25 cellular contexts compared by ENCODE assay signal in genomic region chr2:182015334-182016109, GRCh38. TPM values are rescaled to one million over a fixed set of nuclear protein-coding genes. Genes with fewer than 3 reads are reported as not detected.
DNase-seq lines count a peak whose midpoint lies in the region; ATAC-seq, FAIRE-seq and TF ChIP-seq lines count a peak whose summit lies in the region.
"Had no signal": no experiment of that assay in that cellular context is flagged by ENCODE, and none has a peak within 500 bp of the region (broad histone marks: within the 10 kb centered on the region; RNA-seq: fewer than 3 reads in every experiment).

No MANE protein-coding gene starts in this region.

- H3K4me1 Mint-ChIP-seq in activated T-helper 17 cell treated with anti-CD3 and anti-CD28 coated beads, Interleukin-2, amount 50 U/mL, for 72 hours, result no peaks in the 10 kb centered on the region
- H3K4me1 Mint-ChIP-seq: activated naive CD8-positive, alpha-beta T cell treated with anti-CD3 and anti-CD28 coated beads, Interleukin-2, amount 10 ng/mL, durations not matched to agents 7 days and 5 days; CD4-positive, alpha-beta memory T cell; neural crest cell had no signal

- H3K4me3 Mint-ChIP-seq in activated T-helper 17 cell treated with anti-CD3 and anti-CD28 coated beads, Interleukin-2, amount 50 U/mL, for 72 hours, result no peak overlapping the region
- H3K4me3 Mint-ChIP-seq: activated naive CD8-positive, alpha-beta T cell treated with anti-CD3 and anti-CD28 coated beads, Interleukin-2, amount 10 ng/mL, durations not matched to agents 7 days and 5 days; CD4-positive, alpha-beta memory T cell; neural crest cell; T-helper 2 cell treated with Interferon-gamma antibody and Interleukin-4, amounts not matched to agents 5 μg/mL and 100 μg/mL, for 36 hours; WTC11 had no signal

- FAIRE-seq in RCC 7860 (lab: Jason Lieb, UNC), result peak; percentile 70
- FAIRE-seq: GM12891 had no signal

- peaks cover 16% of the 10 kb centered on the region for H3K9me3 Mint-ChIP-seq in activated T-helper 17 cell treated with anti-CD3 and anti-CD28 coated beads, Interleukin-2, amount 50 U/mL, for 72 hours
- H3K9me3 Mint-ChIP-seq: T-helper 2 cell treated with Interferon-gamma antibody and Interleukin-4, amounts not matched to agents 5 μg/mL and 100 μg/mL, for 36 hours had no signal

- H3K4me3 ChIP-seq in epithelial cell of esophagus (ENCODE audit: low read length), result no peak overlapping the region
- H3K4me3 ChIP-seq: heart left ventricle, smooth muscle cell, thyroid gland had no signal

- no peak for ATAC-seq in activated T-helper 17 cell treated with anti-CD3 and anti-CD28 coated beads, Interleukin-2, amount 50 U/mL, for 72 hours (replicated peaks)
- no peak for ATAC-seq in left lobe of liver

- H3K27ac Mint-ChIP-seq in activated T-helper 17 cell treated with anti-CD3 and anti-CD28 coated beads, Interleukin-2, amount 50 U/mL, for 72 hours, result no peak overlapping the region
- H3K27ac Mint-ChIP-seq: activated naive CD8-positive, alpha-beta T cell treated with anti-CD3 and anti-CD28 coated beads, Interleukin-2, amount 10 ng/mL, durations not matched to agents 7 days and 5 days; CD4-positive, alpha-beta memory T cell; T-helper 2 cell treated with Interferon-gamma antibody and Interleukin-4, amounts not matched to agents 5 μg/mL and 100 μg/mL, for 36 hours had no signal

- no peak for TF ChIP-seq CTCF in epithelial cell of esophagus (IDR thresholded peaks at IDR 0.05; ENCODE audit: insufficient read depth, low read depth, low read length, missing control alignments)

- H3K27me3 Mint-ChIP-seq in activated T-helper 17 cell treated with anti-CD3 and anti-CD28 coated beads, Interleukin-2, amount 50 U/mL, for 72 hours, result peaks cover 20% of the 10 kb centered on the region

- H3K36me3 Mint-ChIP-seq in activated T-helper 17 cell treated with anti-CD3 and anti-CD28 coated beads, Interleukin-2, amount 50 U/mL, for 72 hours (ENCODE audit: low read depth), result no peaks in the 10 kb centered on the region
- H3K36me3 Mint-ChIP-seq: activated naive CD8-positive, alpha-beta T cell treated with anti-CD3 and anti-CD28 coated beads, Interleukin-2, amount 10 ng/mL, durations not matched to agents 7 days and 5 days; CD4-positive, alpha-beta memory T cell had no signal

- DNase-seq in H4 (ENCODE audit: low spot score) (peak; percentile 10), RCC 7860 (ENCODE audit: low spot score) (peak; percentile 38), epithelial cell of esophagus (ENCODE audit: low read depth) (peak; percentile 78), renal cortical epithelial cell (ENCODE audit: low read depth) (peak; percentile 62), NCI-H524 (lab: John Stamatoyannopoulos, UW) (no peak), left lobe of liver (ENCODE audit: low spot score) (no peak), pons (ENCODE audit: low spot score) (no peak)
- DNase-seq: activated CD8-positive, alpha-beta memory T cell treated with anti-CD3 and anti-CD28 coated beads, Interleukin-2, amount 50 U/mL, for 48 hours; activated effector memory CD4-positive, alpha-beta T cell treated with Interleukin-2 at 50 U/mL for 16 hours; activated naive CD8-positive, alpha-beta T cell treated with anti-CD3 and anti-CD28 coated beads, Interleukin-2, amount 10 ng/mL, durations not matched to agents 7 days and 5 days; cortex of kidney; heart left ventricle; NCI-H146; NCI-H510A treated with DMSO at 0.1 percent for 48 hours; NK-92 treated with Interleukin-12 subunit alpha and Interleukin-12 subunit beta, amount 100 ng/mL, for 24 hours; stimulated activated CD4-positive, alpha-beta T cell treated with anti-CD3 and anti-CD28 coated beads, Interleukin-4, amount 100 ng/mL, for 1 hour; stimulated activated naive CD4-positive, alpha-beta T cell treated with Interleukin-2 at 50 U/mL for 16 hours; thyroid gland had no signal

RNA-seq across cellular contexts. Expression of gene PPP1R1C, which starts 29.9 kb away (rescaled TPM):
- 3.3 TPM in 2 replicates for total RNA-seq in H4 (2014; rRNA removed; shearing (Covaris generic))
- total RNA-seq in renal cortical epithelial cell, result 1.9 and 3.5 TPM in 2 replicates
- total RNA-seq in activated T-helper 17 cell treated with anti-CD3 and anti-CD28 coated beads, Interleukin-2, amount 50 U/mL, for 72 hours, result not detected
- total RNA-seq in left lobe of liver, result 7.2 TPM
- total RNA-seq: activated naive CD8-positive, alpha-beta T cell treated with anti-CD3 and anti-CD28 coated beads, Interleukin-2, amount 10 ng/mL, durations not matched to agents 7 days and 5 days; CD4-positive, alpha-beta memory T cell had no signal

Comparison
In these comparisons a context has a peak if more than half of its experiments do, and no peak if none do; other contexts are left out.
1. DNase-seq: peak in H4 (single experiment), RCC 7860 (single experiment), epithelial cell of esophagus (single experiment) and renal cortical epithelial cell (single experiment); none in NCI-H524 (0 of 2), left lobe of liver (single experiment) and pons (single experiment).